ENCODE assay signal across 20 cellular contexts in genomic region chr2:33278245-33278943, GRCh38.
DNase-seq lines count a peak whose midpoint lies in the region; ATAC-seq and TF ChIP-seq lines count a peak whose summit lies in the region.
"Had no signal": no experiment of that assay in that cellular context is flagged by ENCODE, and none has a peak within 500 bp of the region (broad histone marks: within the 10 kb centered on the region; RNA-seq: fewer than 3 reads in every experiment).

No MANE protein-coding gene starts in this region.

- no peak overlapping the region for H4K91ac ChIP-seq in trophoblast cell (ENCODE audit: low read depth, low read length)

- H2BK5ac ChIP-seq in trophoblast cell (ENCODE audit: low read depth, low read length, poor library complexity): no peak overlapping the region

- CTCF ChIA-PET in OCI-LY7 (lab: Charles Lee; ENCODE audit: unreplicated experiment): no interaction called here

- peaks cover 91% of the 10 kb centered on the region for H3K36me3 ChIP-seq in OCI-LY7 (ENCODE audit: insufficient read depth, low read length)
- H3K36me3 ChIP-seq in muscle layer of duodenum (ENCODE audit: control insufficient read depth in 1 of 2, insufficient read depth in 2 of 2, low read length in 2 of 2): peaks cover 0 to 10% of the 10 kb centered on the region in 2 donors
- peaks cover 9 to 17% of the 10 kb centered on the region in 2 donors for H3K36me3 ChIP-seq in stomach smooth muscle (ENCODE audit: control insufficient read depth in 2 of 2, insufficient read depth in 2 of 2, low read length in 2 of 2)
- peaks cover 0 to 2% of the 10 kb centered on the region in 2 experiments for H3K36me3 ChIP-seq in trophoblast cell (ENCODE audit: control insufficient read depth in 1 of 2, insufficient read depth in 2 of 2, low read length in 2 of 2)
- H3K36me3 ChIP-seq: colonic mucosa, HAP-1 had no signal

- H3K9ac ChIP-seq in stomach smooth muscle (ENCODE audit: low read length in 2 of 2) (no peak overlapping the region), trophoblast cell (ENCODE audit: low read length) (no peak overlapping the region)

- H3K18ac ChIP-seq in trophoblast cell (ENCODE audit: low read length): no peak overlapping the region

- DNase-seq in OCI-LY7 (ENCODE audit: low spot score): no peak
- peak; percentile 55 for DNase-seq in fibroblast of gingiva (ENCODE audit: low read depth)
- DNase-seq in GM19238 (ENCODE audit: insufficient read length, low spot score): no peak
- no peak for DNase-seq in trophoblast cell
- DNase-seq: activated CD4-positive, alpha-beta memory T cell treated with anti-CD3 and anti-CD28 coated beads, Interleukin-2, amount 10 ng/mL, durations not matched to agents 7 days and 5 days; activated naive CD4-positive, alpha-beta T cell treated with anti-CD3 and anti-CD28 coated beads for 36 hours; activated T-cell treated with anti-CD3 and anti-CD28 coated beads, Interleukin-2, amount 50 U/mL, for 24 hours; colonic mucosa; GF-D8; mucosa of descending colon; NCI-H2227 treated with DMSO at 0.1 percent for 48 hours; PC-9; SJCRH30; stimulated activated CD4-positive, alpha-beta T cell treated with anti-CD3 and anti-CD28 coated beads, Interleukin-4, amount 100 ng/mL, for 4 hours had no signal

- no peaks in the 10 kb centered on the region for H3K9me2 ChIP-seq in OCI-LY7 (ENCODE audit: insufficient read depth, low read length)

- H3K14ac ChIP-seq in trophoblast cell (ENCODE audit: low read length): no peak overlapping the region

- peaks cover 3% of the 10 kb centered on the region for H3K79me1 ChIP-seq in trophoblast cell (ENCODE audit: low read length)

- no peaks in the 10 kb centered on the region for H3K27me3 ChIP-seq in muscle layer of duodenum (ENCODE audit: low read depth, low read length)
- no peaks in the 10 kb centered on the region for H3K27me3 ChIP-seq in stomach smooth muscle (ENCODE audit: control insufficient read depth in 1 of 2, insufficient read depth in 2 of 2, low read length in 2 of 2)
- H3K27me3 ChIP-seq in trophoblast cell (ENCODE audit: insufficient read depth, low read length): no peaks in the 10 kb centered on the region
- H3K27me3 ChIP-seq: colonic mucosa, SJCRH30 had no signal

- no peak overlapping the region for H2BK12ac ChIP-seq in trophoblast cell (ENCODE audit: low read length)

- no peak overlapping the region for H3K4ac ChIP-seq in trophoblast cell (ENCODE audit: low read depth, low read length)

- intact Hi-C loops in OCI-LY7 (cut with micrococcal nuclease; ENCODE audit: unreplicated experiment): loop anchor here (10.0 kb wide), 1 partner anchor 316 kb away; the partner anchor contains the start of gene FAM98A

- H3K9me3 ChIP-seq in OCI-LY7 (ENCODE audit: low read length) (no peaks in the 10 kb centered on the region), muscle layer of duodenum (ENCODE audit: control insufficient read depth in 1 of 2, low read length in 2 of 2) (no peaks in the 10 kb centered on the region), stomach smooth muscle (ENCODE audit: control insufficient read depth in 2 of 2, low read length in 2 of 2) (no peaks in the 10 kb centered on the region), trophoblast cell (ENCODE audit: insufficient read depth, low read depth, low read length) (no peaks in the 10 kb centered on the region)
- H3K9me3 ChIP-seq: colonic mucosa, HAP-1, mucosa of descending colon, SJCRH30 had no signal

- H3K27ac ChIP-seq in OCI-LY7 (ENCODE audit: low read depth, low read length, poor library complexity, severe bottlenecking): no peak overlapping the region
- peak overlapping the region; percentile 13 for H3K27ac ChIP-seq in muscle layer of duodenum (ENCODE audit: low read length)
- H3K27ac ChIP-seq in stomach smooth muscle (ENCODE audit: low read length): peak overlapping the region; percentile 31
- H3K27ac ChIP-seq in trophoblast cell (ENCODE audit: low read depth, low read length): no peak overlapping the region
- H3K27ac ChIP-seq: colonic mucosa, PC-9, SJCRH30 had no signal

- POLR2A ChIA-PET in OCI-LY7 (lab: Charles Lee): interaction anchor here (0.6 kb wide), 2 partner anchors 16 to 698 kb away, joined by 3 to 5 read pairs; no protein-coding TSS in a partner anchor

- ATAC-seq in HG02798 (IDR thresholded peaks at IDR 0.05; ENCODE audit: poor library complexity, unreplicated experiment): no peak
- no peak for ATAC-seq in HG02763 (IDR thresholded peaks at IDR 0.05; ENCODE audit: unreplicated experiment)
- ATAC-seq: mucosa of descending colon had no signal

- H3K23ac ChIP-seq in trophoblast cell (ENCODE audit: low read length): no peak overlapping the region

- H3K4me2 ChIP-seq in OCI-LY7 (ENCODE audit: low read length) (no peak overlapping the region), trophoblast cell (ENCODE audit: low read length) (no peak overlapping the region)
- H3K4me2 ChIP-seq: PC-9, smooth muscle cell had no signal

- no peak overlapping the region for H3K4me3 ChIP-seq in OCI-LY7 (ENCODE audit: low read depth, low read length, poor library complexity, severe bottlenecking)
- H3K4me3 ChIP-seq in muscle layer of duodenum (ENCODE audit: low read depth in 1 of 2, low read length in 2 of 2): no peak overlapping the region
- H3K4me3 ChIP-seq in stomach smooth muscle (ENCODE audit: low read length in 2 of 2): no peak overlapping the region
- no peak overlapping the region for H3K4me3 ChIP-seq in trophoblast cell (ENCODE audit: low read depth, low read length)
- H3K4me3 ChIP-seq: colonic mucosa, HAP-1, mucosa of descending colon, PC-9, SJCRH30, smooth muscle cell had no signal

- no peaks in the 10 kb centered on the region for H4K20me1 ChIP-seq in OCI-LY7 (ENCODE audit: insufficient read depth, low read length)

- H4K8ac ChIP-seq in trophoblast cell (ENCODE audit: low read depth, low read length): no peak overlapping the region

- BruUV-seq in OCI-LY7 (replicated peaks; lab: Mats Ljungman, UMichigan): TSS peak; percentile 28

- H2AFZ ChIP-seq in OCI-LY7 (ENCODE audit: low read length) (no peak overlapping the region), trophoblast cell (ENCODE audit: insufficient read depth, low read length, poor library complexity) (no peak overlapping the region)
- H2AFZ ChIP-seq: PC-9 had no signal

- H3K79me2 ChIP-seq in OCI-LY7 (ENCODE audit: insufficient read depth, low read depth, low read length) (no peaks in the 10 kb centered on the region), trophoblast cell (ENCODE audit: control insufficient read depth, insufficient read depth, low read length, poor library complexity) (peaks cover 2% of the 10 kb centered on the region)

- H2AK5ac ChIP-seq in trophoblast cell (ENCODE audit: low read length): no peak overlapping the region

- H2BK120ac ChIP-seq in trophoblast cell (ENCODE audit: insufficient read depth, low read length, poor library complexity): no peak overlapping the region

- TF ChIP-seq CTCF in OCI-LY7 (conservative IDR thresholded peaks at IDR 0.05; ENCODE audit: low read length): no peak

- H4K12ac ChIP-seq in trophoblast cell (ENCODE audit: low read depth, low read length): no peak overlapping the region

- peaks cover under 1% of the 10 kb centered on the region for H3K4me1 ChIP-seq in OCI-LY7 (ENCODE audit: insufficient read depth, low read length, poor library complexity, severe bottlenecking)
- H3K4me1 ChIP-seq in muscle layer of duodenum (ENCODE audit: control insufficient read depth in 1 of 2, insufficient read depth in 2 of 2, low read length in 2 of 2): peaks cover 5 to 7% of the 10 kb centered on the region in 2 donors
- peaks cover 18% of the 10 kb centered on the region for H3K4me1 ChIP-seq in stomach smooth muscle (ENCODE audit: control insufficient read depth, insufficient read depth, low read length)
- peaks cover 0 to 9% of the 10 kb centered on the region in 2 experiments for H3K4me1 ChIP-seq in trophoblast cell (ENCODE audit: control insufficient read depth in 1 of 2, insufficient read depth in 2 of 2, low read length in 2 of 2)
- H3K4me1 ChIP-seq: colonic mucosa, HAP-1, SJCRH30 had no signal

- WGBS in trophoblast cell (ENCODE audit: extremely low coverage, insufficient coverage, insufficient read length): no CpG with 5 or more reads among the region's 9 CpGs

Comparison
In these comparisons a context has a peak if more than half of its experiments do, and no peak if none do; other contexts are left out.
1. H3K27ac ChIP-seq: peak in muscle layer of duodenum (single experiment) and stomach smooth muscle (single experiment); none in OCI-LY7 (single experiment) and trophoblast cell (single experiment).